Comparison of ENCODE assay signal across 1 cellular context in the genomic region with DNA sequence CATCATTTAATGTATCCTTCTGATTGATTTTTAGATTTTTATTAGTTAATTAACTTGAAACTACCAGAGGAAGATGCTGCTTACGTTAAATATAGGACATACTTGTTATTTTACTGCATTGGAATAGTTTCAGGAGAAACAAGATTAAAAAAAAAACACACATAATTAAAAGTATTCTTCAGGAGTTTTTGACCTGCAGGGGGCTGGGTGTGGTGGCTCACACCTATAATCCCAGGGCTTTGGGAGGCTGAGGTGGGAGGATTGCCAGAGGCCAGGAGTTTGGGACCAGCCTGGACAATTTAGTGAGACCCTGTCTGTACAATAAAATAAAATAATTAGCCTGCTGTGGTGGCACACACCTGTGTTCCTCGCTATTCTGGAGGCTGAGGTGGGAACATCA.
TF ChIP-seq lines count a peak whose summit lies in the region.

No MANE protein-coding gene starts in this region.

TF ChIP-seq in HCT116, 20 proteins besides CTCF, POLR2A, EP300 and RAD21:
- TF ChIP-seq, protein P1, sequence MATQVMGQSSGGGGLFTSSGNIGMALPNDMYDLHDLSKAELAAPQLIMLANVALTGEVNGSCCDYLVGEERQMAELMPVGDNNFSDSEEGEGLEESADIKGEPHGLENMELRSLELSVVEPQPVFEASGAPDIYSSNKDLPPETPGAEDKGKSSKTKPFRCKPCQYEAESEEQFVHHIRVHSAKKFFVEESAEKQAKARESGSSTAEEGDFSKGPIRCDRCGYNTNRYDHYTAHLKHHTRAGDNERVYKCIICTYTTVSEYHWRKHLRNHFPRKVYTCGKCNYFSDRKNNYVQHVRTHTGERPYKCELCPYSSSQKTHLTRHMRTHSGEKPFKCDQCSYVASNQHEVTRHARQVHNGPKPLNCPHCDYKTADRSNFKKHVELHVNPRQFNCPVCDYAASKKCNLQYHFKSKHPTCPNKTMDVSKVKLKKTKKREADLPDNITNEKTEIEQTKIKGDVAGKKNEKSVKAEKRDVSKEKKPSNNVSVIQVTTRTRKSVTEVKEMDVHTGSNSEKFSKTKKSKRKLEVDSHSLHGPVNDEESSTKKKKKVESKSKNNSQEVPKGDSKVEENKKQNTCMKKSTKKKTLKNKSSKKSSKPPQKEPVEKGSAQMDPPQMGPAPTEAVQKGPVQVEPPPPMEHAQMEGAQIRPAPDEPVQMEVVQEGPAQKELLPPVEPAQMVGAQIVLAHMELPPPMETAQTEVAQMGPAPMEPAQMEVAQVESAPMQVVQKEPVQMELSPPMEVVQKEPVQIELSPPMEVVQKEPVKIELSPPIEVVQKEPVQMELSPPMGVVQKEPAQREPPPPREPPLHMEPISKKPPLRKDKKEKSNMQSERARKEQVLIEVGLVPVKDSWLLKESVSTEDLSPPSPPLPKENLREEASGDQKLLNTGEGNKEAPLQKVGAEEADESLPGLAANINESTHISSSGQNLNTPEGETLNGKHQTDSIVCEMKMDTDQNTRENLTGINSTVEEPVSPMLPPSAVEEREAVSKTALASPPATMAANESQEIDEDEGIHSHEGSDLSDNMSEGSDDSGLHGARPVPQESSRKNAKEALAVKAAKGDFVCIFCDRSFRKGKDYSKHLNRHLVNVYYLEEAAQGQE (IDR thresholded peaks at IDR 0.05; ENCODE audit: low read depth), result no peak
- TF ChIP-seq POLR2AphosphoS5 (IDR thresholded peaks at IDR 0.05; ENCODE audit: low read depth, low read length) (no peak), SRF (IDR thresholded peaks at IDR 0.05; ENCODE audit: low read depth) (no peak), YY1 (IDR thresholded peaks at IDR 0.05; ENCODE audit: extremely low read depth, insufficient replicate concordance, low read depth, low read length) (no peak), FOSL1 (IDR thresholded peaks at IDR 0.05; ENCODE audit: low read depth) (no peak), JUND (IDR thresholded peaks at IDR 0.05) (no peak), TCF7L2 (IDR thresholded peaks at IDR 0.05; ENCODE audit: borderline replicate concordance, extremely low read depth, insufficient read depth, insufficient read length) (no peak)
